10 cellular contexts compared by ENCODE assay signal in the genomic region with DNA sequence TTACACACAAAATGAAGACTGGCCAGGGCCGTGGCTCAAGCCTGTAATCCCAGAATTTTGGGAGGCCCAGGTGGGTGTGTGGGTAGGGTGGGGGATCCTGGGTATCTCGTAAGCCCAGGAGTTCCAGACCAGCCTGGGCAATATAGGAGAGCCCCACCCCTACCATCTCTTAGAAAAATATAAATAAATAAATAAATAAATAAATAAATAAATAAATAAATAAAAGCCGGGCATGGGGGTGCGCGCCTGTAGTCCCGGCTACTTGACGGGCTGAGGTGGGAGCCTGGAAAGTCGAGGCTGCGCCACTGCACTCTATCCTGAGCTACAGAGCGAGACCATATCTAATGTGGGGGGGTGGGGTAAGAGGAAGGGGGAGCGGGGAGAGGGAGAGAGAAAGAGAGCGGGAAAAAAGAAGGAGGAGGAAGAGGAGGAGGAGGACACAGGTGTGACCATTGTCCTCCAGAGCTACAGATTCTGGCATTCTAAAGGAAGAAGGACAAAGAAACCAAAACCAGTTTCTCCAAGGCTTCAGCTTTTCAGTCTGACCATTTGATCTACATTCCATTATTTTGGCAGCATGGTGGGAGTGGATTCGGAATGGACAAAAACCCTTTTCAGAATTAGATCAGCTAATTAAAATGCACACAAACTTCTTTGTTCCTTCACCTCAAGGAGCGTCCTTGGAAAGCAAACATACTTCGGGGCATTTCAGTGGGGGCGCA. TPM values are rescaled to one million over a fixed set of nuclear protein-coding genes. Genes with fewer than 3 reads are reported as not detected.
DNase-seq lines count a peak whose midpoint lies in the region; ATAC-seq and TF ChIP-seq lines count a peak whose summit lies in the region.
"Had no signal": no experiment of that assay in that cellular context is flagged by ENCODE, and none has a peak within 500 bp of the region (broad histone marks: within the 10 kb centered on the region; RNA-seq: fewer than 3 reads in every experiment).

No MANE protein-coding gene starts in this region.

- intact Hi-C loops in heart left ventricle (cut with DNase I), result no loop called here
- intact Hi-C loops in Right ventricle myocardium superior (cut with DNase I), result no loop called here

- ATAC-seq in heart left ventricle, result no peak
- ATAC-seq in Right ventricle myocardium superior (ENCODE audit: poor library complexity), result no peak
- ATAC-seq in HG03457 (IDR thresholded peaks at IDR 0.05; ENCODE audit: unreplicated experiment), result no peak
- ATAC-seq in GM21529 (IDR thresholded peaks at IDR 0.05; ENCODE audit: unreplicated experiment), result no peak
- ATAC-seq in GM19328 (IDR thresholded peaks at IDR 0.05; ENCODE audit: unreplicated experiment), result no peak

- peak overlapping the region; percentile 65 to 77 for H3K9ac ChIP-seq in mucosa of rectum (ENCODE audit: low read depth in 1 of 2, low read length in 2 of 2)

- H3K27me3 ChIP-seq in heart left ventricle, result peaks cover 0 to 48% (median 19%) of the 10 kb centered on the region in 9 donors
- H3K27me3 ChIP-seq in mucosa of rectum (ENCODE audit: control insufficient read depth in 2 of 2, insufficient read depth in 2 of 2, low read length in 2 of 2), result peaks cover 2 to 3% of the 10 kb centered on the region in 2 donors

- H3K27ac ChIP-seq in heart left ventricle (no peak overlapping the region), mucosa of rectum (ENCODE audit: low read depth in 2 of 2, low read length in 2 of 2) (peak overlapping the region in 1 of 2 donors; percentile 37), urinary bladder (ENCODE audit: low read depth) (no peak overlapping the region)

- no peak for DNase-seq in heart left ventricle
- DNase-seq in Right ventricle myocardium superior, result no peak
- no peak for DNase-seq in choroid plexus epithelial cell (ENCODE audit: low read depth)

- no peak for TF ChIP-seq POLR2A in heart left ventricle (IDR thresholded peaks at IDR 0.05)

- H3K36me3 ChIP-seq in heart left ventricle (no peaks in the 10 kb centered on the region), mucosa of rectum (ENCODE audit: control insufficient read depth in 2 of 2, insufficient read depth in 2 of 2, low read length in 2 of 2) (no peaks in the 10 kb centered on the region), urinary bladder (ENCODE audit: insufficient read depth) (no peaks in the 10 kb centered on the region)

- H3K9me3 ChIP-seq in heart left ventricle (no peaks in the 10 kb centered on the region), mucosa of rectum (ENCODE audit: control insufficient read depth in 2 of 2, low read length in 2 of 2) (no peaks in the 10 kb centered on the region)

- TF ChIP-seq CTCF in heart left ventricle (IDR thresholded peaks at IDR 0.05) (no peak), choroid plexus epithelial cell (conservative IDR thresholded peaks at IDR 0.05; ENCODE audit: low read depth, low read length) (no peak)

- WGBS in heart left ventricle, 4 donors, result 35 to 52% (median 41%) methylated on average over 15 to 16 of the region's 16 CpGs
- WGBS in urinary bladder, result 30% methylated on average over 16 of the region's 16 CpGs

- H3K4me1 ChIP-seq in heart left ventricle (peaks cover 0 to 22% (median 14%) of the 10 kb centered on the region in 12 donors), mucosa of rectum (ENCODE audit: control insufficient read depth in 2 of 2, insufficient read depth in 2 of 2, low read length in 2 of 2) (peaks cover 8 to 14% of the 10 kb centered on the region in 2 donors), urinary bladder (ENCODE audit: insufficient read depth) (no peaks in the 10 kb centered on the region)

- peak overlapping the region in 9 of 12 donors; percentile 36 to 56 (median 51) for H3K4me3 ChIP-seq in heart left ventricle
- H3K4me3 ChIP-seq in choroid plexus epithelial cell (ENCODE audit: low read depth, low read length), result peak overlapping the region; percentile 62
- H3K4me3 ChIP-seq in mucosa of rectum (ENCODE audit: low read length in 2 of 2), result peak overlapping the region; percentile 76 to 87
- H3K4me3 ChIP-seq in urinary bladder (ENCODE audit: low read depth, low read length), result peak overlapping the region; percentile 13

RNA-seq across cellular contexts. Expression of a gene that starts 0.6 kb away (rescaled TPM):
- total RNA-seq in heart left ventricle (1 to 10 TPM in 1 of 9 donors, under 1 TPM in 2, not detected in 6; 0.51 to 1.2 (median 0.97) TPM), Right ventricle myocardium superior (not detected), urinary bladder (3.1 TPM)
- polyA plus RNA-seq in heart left ventricle (under 1 TPM; 0.28 to 0.42 TPM), urinary bladder (2.3 TPM)

RNA-seq across cellular contexts. Expression of a gene that starts 50.1 kb away (rescaled TPM):
- total RNA-seq in heart left ventricle (not detected), Right ventricle myocardium superior (not detected), urinary bladder (not detected)
- polyA plus RNA-seq in heart left ventricle (not detected), urinary bladder (not detected)
- total RNA-seq: esophagus mucosa, LHCN-M2 had no signal

Comparison
In these comparisons a context has a peak if more than half of its experiments do, and no peak if none do; other contexts are left out.
1. H3K4me3 ChIP-seq: peak in every context shown above with its lines; median percentile 82 in mucosa of rectum; 62 in choroid plexus epithelial cell; 51 in heart left ventricle; 13 in urinary bladder.